In genomic region chr3:52339612-52340011, GRCh38 we compare ENCODE assay signal across 7 cellular contexts. TPM values are rescaled to one million over a fixed set of nuclear protein-coding genes. Genes with fewer than 3 reads are reported as not detected.
DNase-seq lines count a peak whose midpoint lies in the region; ATAC-seq and TF ChIP-seq lines count a peak whose summit lies in the region.

No MANE protein-coding gene starts in this region.

- POLR2A ChIA-PET in GM10248 (lab: Yijun Ruan, JAX): no interaction called here

- peak; percentile 62 for TF ChIP-seq CTCF in GM10248 (IDR thresholded peaks at IDR 0.05; ENCODE audit: control extremely low read depth, extremely low read depth, low read depth, missing control alignments)
- TF ChIP-seq CTCF in smooth muscle cell (IDR thresholded peaks at IDR 0.05; ENCODE audit: borderline replicate concordance, insufficient read depth, poor library complexity, severe bottlenecking): peak; percentile 75

- H3K79me2 ChIP-seq in smooth muscle cell (ENCODE audit: low read depth): no peaks in the 10 kb centered on the region

- H3K4me3 ChIP-seq in smooth muscle cell: no peak overlapping the region

- H4K20me1 ChIP-seq in smooth muscle cell (ENCODE audit: low read depth): no peaks in the 10 kb centered on the region

- no peaks in the 10 kb centered on the region for H3K36me3 ChIP-seq in smooth muscle cell (ENCODE audit: low read depth)

- no peak overlapping the region for H3K4me2 ChIP-seq in smooth muscle cell

- peaks cover 5% of the 10 kb centered on the region for H3K4me1 ChIP-seq in smooth muscle cell (ENCODE audit: low read depth)

- no peak overlapping the region for H3K27ac ChIP-seq in smooth muscle cell (ENCODE audit: low read depth)

- no peak overlapping the region for H3K9ac ChIP-seq in smooth muscle cell (ENCODE audit: low read depth)

- no peak overlapping the region for H2AFZ ChIP-seq in smooth muscle cell (ENCODE audit: low read depth)

- no peaks in the 10 kb centered on the region for H3K9me3 ChIP-seq in smooth muscle cell (replicated peaks; ENCODE audit: low read depth)

- H3F3A ChIP-seq in smooth muscle cell (ENCODE audit: low read depth): no peaks in the 10 kb centered on the region

- DNase-seq in GM10248 (ENCODE audit: extremely low spot score): peak; percentile 70
- DNase-seq in NCI-H1092 treated with DMSO at 0.1 percent for 48 hours (lab: John Stamatoyannopoulos, UW): peak; percentile 68
- peak; percentile 37 for DNase-seq in SHP77 treated with DMSO at 0.1 percent for 48 hours (lab: John Stamatoyannopoulos, UW)
- DNase-seq in astrocyte of the hippocampus (ENCODE audit: low read depth, low spot score): peak; percentile 84
- peak; percentile 10 to 80 for DNase-seq in hippocampal formation (lab: John Stamatoyannopoulos, UW)
- no peak for DNase-seq in smooth muscle cell (lab: John Stamatoyannopoulos, UW; ENCODE audit: unreplicated experiment)

- ATAC-seq in GM18867 (IDR thresholded peaks at IDR 0.05; ENCODE audit: unreplicated experiment): no peak

- CTCF ChIA-PET in GM10248 (lab: Yijun Ruan, JAX): interaction anchor here (0.7 to 10.6 kb wide), 49 partner anchors 10 to 398 kb away, joined by 3 to 290 read pairs (median 5); partner anchors contain the start of genes GLYCTK, RRP9, TLR9 and TWF2

- H3K27me3 ChIP-seq in smooth muscle cell (ENCODE audit: low read depth): no peaks in the 10 kb centered on the region

- WGBS in smooth muscle cell (ENCODE audit: low lambda C conversion rate): 0% methylated on average over 3 of the region's 3 CpGs

RNA-seq across cellular contexts. Expression of gene DNAH1, which starts 23.5 kb away (rescaled TPM):
- total RNA-seq in smooth muscle cell: 3.7 and 7.1 TPM in 2 replicates
- polyA plus RNA-seq in smooth muscle cell: 0.54 and 2.1 TPM in 2 replicates

RNA-seq across cellular contexts. Expression of gene GLYCTK, which starts 52.0 kb away (rescaled TPM):
- 3.3 and 4.4 TPM in 2 replicates for total RNA-seq in smooth muscle cell
- 3.8 and 5.4 TPM in 2 replicates for polyA plus RNA-seq in smooth muscle cell
